Comparison of ENCODE assay signal across 1 cellular context in genomic region chr3:122513386-122514122, GRCh38.
TF ChIP-seq lines count a peak whose summit lies in the region.

No MANE protein-coding gene starts in this region.

TF ChIP-seq in HEK293, 187 proteins besides CTCF, POLR2A, EP300 and RAD21 (continued from another document):
- TF ChIP-seq TSHZ1 (tag by site-specific recombination; IDR thresholded peaks at IDR 0.05; ENCODE audit: borderline replicate concordance) = no peak
- TF ChIP-seq SP7 (tag by site-specific recombination; IDR thresholded peaks at IDR 0.05) = 0 out of 2 replicates have a peak, but pooled peaks have one; percentile 9
- 0 out of 2 replicates have a peak, but pooled peaks have one; percentile 39 for TF ChIP-seq ZNF324 (tag by site-specific recombination; IDR thresholded peaks at IDR 0.05)
- TF ChIP-seq ZNF248 (tag by site-specific recombination; IDR thresholded peaks at IDR 0.05) = no peak
